8 cellular contexts compared by ENCODE assay signal in genomic region chr6:110815260-110816109, GRCh38. TPM values are rescaled to one million over a fixed set of nuclear protein-coding genes. Genes with fewer than 3 reads are reported as not detected.
DNase-seq lines count a peak whose midpoint lies in the region; ATAC-seq and TF ChIP-seq lines count a peak whose summit lies in the region.

TSS of gene CDK19 (minus strand) at chr6:110815469. CDS start at chr6:110815136, 333 bp downstream.

- H3K4me3 ChIP-seq in prostate gland: peak within 1 kb of the TSS; percentile 96
- peak within 1 kb of the TSS; percentile 91 for H3K4me3 ChIP-seq in urinary bladder (ENCODE audit: low read depth, low read length)

- H3K4me1 ChIP-seq in prostate gland (replicated peaks): no peaks in the 10 kb centered on the region
- H3K4me1 ChIP-seq in urinary bladder (ENCODE audit: insufficient read depth): peaks cover 1% of the 10 kb centered on the region

- TF ChIP-seq CTCF in prostate gland (IDR thresholded peaks at IDR 0.05): peak in 1 of 4 experiments; percentile 32

- H3K27ac ChIP-seq in angular gyrus (ENCODE audit: low read depth, low read length) (peak within 1 kb of the TSS; percentile 98), prostate gland (peak within 1 kb of the TSS; percentile 95 to 96), urinary bladder (ENCODE audit: low read depth) (peak within 1 kb of the TSS; percentile 87)

- ATAC-seq in HG02885 (IDR thresholded peaks at IDR 0.05; ENCODE audit: poor library complexity, unreplicated experiment): peak; percentile 76
- ATAC-seq in T-helper 17 cell: peak; percentile 85
- peak; percentile 97 for ATAC-seq in left ventricle myocardium superior

- H3K4me3 Mint-ChIP-seq in T-helper 17 cell: peak within 1 kb of the TSS; percentile 98

- H3K4me1 Mint-ChIP-seq in T-helper 17 cell: peaks cover 19% of the 10 kb centered on the region

- TF ChIP-seq POLR2A in GM15510 (IDR thresholded peaks at IDR 0.05; ENCODE audit: borderline replicate concordance, extremely low read depth, insufficient read length): peak; percentile 93
- TF ChIP-seq POLR2A in prostate gland (IDR thresholded peaks at IDR 0.05): peak; percentile 83

- under 1% methylated on average over 59 of the region's 59 CpGs for WGBS in prostate gland
- WGBS in urinary bladder: under 1% methylated on average over 59 of the region's 59 CpGs

- no peaks in the 10 kb centered on the region for H3K27me3 Mint-ChIP-seq in T-helper 17 cell

- no peaks in the 10 kb centered on the region for H3K27me3 ChIP-seq in prostate gland (replicated peaks; ENCODE audit: insufficient read depth)

- no peaks in the 10 kb centered on the region for H3K9me3 ChIP-seq in T-helper 17 cell (ENCODE audit: control insufficient read depth, low read length, poor library complexity, severe bottlenecking)
- no peaks in the 10 kb centered on the region for H3K9me3 ChIP-seq in prostate gland

- H3K27ac Mint-ChIP-seq in T-helper 17 cell: peak within 1 kb of the TSS; percentile 92

- intact Hi-C loops in left ventricle myocardium superior (cut with micrococcal nuclease) (loop anchor here (5.0 kb wide), 1 partner anchor 62 kb away; no protein-coding TSS in a partner anchor), prostate gland (cut with DNase I) (loop anchor here (2.0 kb wide), 1 partner anchor 59 kb away; the partner anchor contains the start of gene AMD1)

- H3K36me3 ChIP-seq in prostate gland (no peaks in the 10 kb centered on the region), urinary bladder (ENCODE audit: insufficient read depth) (no peaks in the 10 kb centered on the region)

- DNase-seq in NCI-H1694 treated with DMSO at 0.1 percent for 48 hours (lab: John Stamatoyannopoulos, UW) (peak; percentile 96), T-helper 17 cell (peak; percentile 95 to 98 (median 97)), left ventricle myocardium superior (peak; percentile 99), prostate gland (ENCODE audit: low spot score) (peak; percentile 99)

- peaks cover 2% of the 10 kb centered on the region for H3K36me3 Mint-ChIP-seq in T-helper 17 cell (ENCODE audit: low read depth)

RNA-seq across cellular contexts. Expression of gene CDK19, which starts in this region (rescaled TPM):
- total RNA-seq in T-helper 17 cell (10 to 100 TPM; 17.1 to 17.7 TPM), left ventricle myocardium superior (11.0 TPM), prostate gland (10 to 100 TPM; 41.4 to 70.2 TPM), urinary bladder (32.9 TPM)
- 14.0 TPM for polyA plus RNA-seq in urinary bladder

Comparison
In these comparisons a context has a peak if more than half of its experiments do, and no peak if none do; other contexts are left out.
1. Peak in every context shown above with its lines: DNase-seq, ATAC-seq, H3K4me3 ChIP-seq and H3K27ac ChIP-seq.